ENCODE assay signal across 29 cellular contexts in the genomic region with DNA sequence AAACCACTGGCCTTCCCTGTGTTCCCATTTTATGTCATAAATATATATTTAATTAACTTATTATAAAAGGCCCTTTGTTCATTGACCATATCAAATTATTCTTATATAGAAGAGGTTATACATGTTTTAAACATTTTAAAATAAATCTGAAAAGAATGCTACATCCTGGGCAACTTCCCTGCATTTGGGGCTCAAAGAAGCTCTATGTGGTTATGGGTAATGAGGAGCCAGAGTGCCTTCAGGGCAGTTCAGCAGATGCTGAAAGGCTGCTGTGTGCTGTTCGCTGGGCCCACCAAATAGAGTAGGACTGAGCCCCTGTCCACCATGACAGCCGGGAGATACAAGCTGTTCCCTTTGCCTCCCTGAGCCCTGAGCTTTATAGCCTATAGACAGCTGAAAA. TPM values are rescaled to one million over a fixed set of nuclear protein-coding genes. Genes with fewer than 3 reads are reported as not detected.
"Had no signal": no experiment of that assay in that cellular context is flagged by ENCODE, and none has a peak within 500 bp of the region (broad histone marks: within the 10 kb centered on the region; RNA-seq: fewer than 3 reads in every experiment).

No MANE protein-coding gene starts in this region.

- H3K9me3 ChIP-seq: heart left ventricle, psoas muscle, right lobe of liver, spleen, uterus had no signal

- H3K79me2 ChIP-seq: parathyroid adenoma had no signal

- ATAC-seq: heart left ventricle; left colon; left ventricle myocardium superior; natural killer cell treated with Interleukin-12 subunit alpha and Interleukin-12 subunit beta and Interleukin-15 and Interleukin-18, amount 100 ng/mL, for 72 hours; psoas muscle; right lobe of liver; stimulated activated memory B cell treated with anti-CD40 and anti-IgM and Interleukin-4, amounts not matched to agents 10 μg/mL and 1 μg/mL and 100 μg/mL, for 72 hours had no signal

- FAIRE-seq: colon, frontal cortex had no signal

- H3K4me1 Mint-ChIP-seq: stimulated activated memory B cell treated with anti-CD40 and anti-IgM and Interleukin-4, amounts not matched to agents 10 μg/mL and 1 μg/mL and 100 μg/mL, for 72 hours had no signal

- H3K9me3 Mint-ChIP-seq: natural killer cell treated with Interleukin-12 subunit alpha and Interleukin-12 subunit beta and Interleukin-15 and Interleukin-18, amount 100 ng/mL, for 72 hours; stimulated activated memory B cell treated with anti-CD40 and anti-IgM and Interleukin-4, amounts not matched to agents 10 μg/mL and 1 μg/mL and 100 μg/mL, for 72 hours; stimulated activated naive CD8-positive, alpha-beta T cell treated with anti-CD3 and anti-CD28 coated beads, Interleukin-15, Interleukin-2, amounts not matched to agents 100 ng/mL and 50 ng/mL, for 24 hours; type B pancreatic cell had no signal

- H3K27ac ChIP-seq: parathyroid adenoma, psoas muscle, right lobe of liver, spleen had no signal

- H2AFZ ChIP-seq: parathyroid adenoma had no signal

- DNase-seq: dermis blood vessel endothelial cell; erythroblast; heart left ventricle; hippocampal formation; left ventricle myocardium superior; mesenchymal stem cell; midbrain; occipital lobe; psoas muscle; retina; right lobe of liver; spleen; stimulated activated CD4-positive, alpha-beta T cell treated with anti-CD3 and anti-CD28 coated beads, Interleukin-15, amount 100 ng/mL, for 24 hours; stimulated activated CD4-positive, alpha-beta T cell treated with anti-CD3 and anti-CD28 coated beads, Interleukin-1b, Interleukin-23, amount 100 ng/mL, for 48 hours; stimulated activated CD4-positive, alpha-beta T cell treated with anti-CD3 and anti-CD28 coated beads, Interleukin-4, amount 100 ng/mL, for 24 hours; uterus had no signal

- H3K27ac Mint-ChIP-seq: natural killer cell treated with Interleukin-12 subunit alpha and Interleukin-12 subunit beta and Interleukin-15 and Interleukin-18, amount 100 ng/mL, for 72 hours; stimulated activated memory B cell treated with anti-CD40 and anti-IgM and Interleukin-4, amounts not matched to agents 10 μg/mL and 1 μg/mL and 100 μg/mL, for 72 hours; stimulated activated naive CD8-positive, alpha-beta T cell treated with anti-CD3 and anti-CD28 coated beads, Interleukin-15, Interleukin-2, amounts not matched to agents 100 ng/mL and 50 ng/mL, for 24 hours; type B pancreatic cell had no signal

- H3K4me3 ChIP-seq: heart left ventricle, lung, psoas muscle, right lobe of liver, spleen, uterus had no signal

- H3K9ac ChIP-seq: parathyroid adenoma had no signal

- H3K4me1 ChIP-seq: parathyroid adenoma, right lobe of liver had no signal

- H3K27me3 ChIP-seq: heart left ventricle, right lobe of liver, uterus had no signal

- H3K36me3 ChIP-seq: spleen, uterus had no signal

- H3K27me3 Mint-ChIP-seq: stimulated activated naive CD8-positive, alpha-beta T cell treated with anti-CD3 and anti-CD28 coated beads, Interleukin-15, Interleukin-2, amounts not matched to agents 100 ng/mL and 50 ng/mL, for 24 hours had no signal

- H3K4me3 Mint-ChIP-seq: natural killer cell treated with Interleukin-12 subunit alpha and Interleukin-12 subunit beta and Interleukin-15 and Interleukin-18, amount 100 ng/mL, for 72 hours; stimulated activated memory B cell treated with anti-CD40 and anti-IgM and Interleukin-4, amounts not matched to agents 10 μg/mL and 1 μg/mL and 100 μg/mL, for 72 hours; stimulated activated naive CD8-positive, alpha-beta T cell treated with anti-CD3 and anti-CD28 coated beads, Interleukin-15, Interleukin-2, amounts not matched to agents 100 ng/mL and 50 ng/mL, for 24 hours; type B pancreatic cell had no signal

- H3K36me3 Mint-ChIP-seq: natural killer cell treated with Interleukin-12 subunit alpha and Interleukin-12 subunit beta and Interleukin-15 and Interleukin-18, amount 100 ng/mL, for 72 hours; stimulated activated memory B cell treated with anti-CD40 and anti-IgM and Interleukin-4, amounts not matched to agents 10 μg/mL and 1 μg/mL and 100 μg/mL, for 72 hours; type B pancreatic cell had no signal

RNA-seq across cellular contexts. Expression of gene HTRA1, which starts 35.9 kb away (rescaled TPM):
- total RNA-seq: natural killer cell treated with Interleukin-12 subunit alpha and Interleukin-12 subunit beta and Interleukin-15 and Interleukin-18, amount 100 ng/mL, for 72 hours had no signal

RNA-seq across cellular contexts. Expression of gene ARMS2, which starts 42.8 kb away (rescaled TPM):
- total RNA-seq: dermis blood vessel endothelial cell; frontal cortex; glomerular endothelial cell; kidney epithelial cell; left colon; left ventricle myocardium superior; lung; natural killer cell treated with Interleukin-12 subunit alpha and Interleukin-12 subunit beta and Interleukin-15 and Interleukin-18, amount 100 ng/mL, for 72 hours; occipital lobe; psoas muscle; right lobe of liver; skeletal muscle tissue; spleen; subcutaneous adipose tissue; uterus had no signal
- polyA plus RNA-seq: heart left ventricle, lung, spleen had no signal
